19 cellular contexts compared by ENCODE assay signal in the genomic region with DNA sequence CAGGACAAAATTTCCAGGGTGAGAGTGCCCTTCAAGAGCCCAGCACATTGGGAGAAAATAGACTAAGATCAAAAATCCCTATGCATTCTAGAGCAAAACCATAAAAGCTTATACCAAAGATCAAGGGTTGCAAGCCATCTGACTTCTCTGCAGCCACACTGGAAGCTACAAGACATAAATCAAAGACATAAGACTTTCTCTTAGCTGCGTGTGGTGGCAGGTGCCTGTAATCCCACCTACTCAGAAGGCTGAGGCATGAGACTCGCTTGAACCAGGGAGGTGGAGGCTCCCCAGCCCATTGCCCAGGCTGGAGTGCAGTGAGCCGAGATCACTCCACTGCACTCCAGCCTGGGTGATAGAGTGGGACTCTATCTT.
DNase-seq lines count a peak whose midpoint lies in the region; ATAC-seq and TF ChIP-seq lines count a peak whose summit lies in the region.
"Had no signal": no experiment of that assay in that cellular context is flagged by ENCODE, and none has a peak within 500 bp of the region (broad histone marks: within the 10 kb centered on the region; RNA-seq: fewer than 3 reads in every experiment).

No MANE protein-coding gene starts in this region.

- H3K9me3 ChIP-seq in left lung (peaks cover 0 to 4% of the 10 kb centered on the region in 2 donors), subcutaneous abdominal adipose tissue (ENCODE audit: control insufficient read depth in 5 of 5, low read length in 5 of 5) (peaks cover 0 to 5% (median 0%) of the 10 kb centered on the region in 5 donors), HAP-1 (no peaks in the 10 kb centered on the region)
- H3K9me3 ChIP-seq: MG63 had no signal

- H3K4me3 Mint-ChIP-seq in brain: no peak overlapping the region
- H3K4me3 Mint-ChIP-seq: activated naive CD4-positive, alpha-beta T cell treated with anti-CD3 and anti-CD28 coated beads, Interleukin-2, amount 50 U/mL, for 24 hours; B cell; nephron progenitor cell had no signal

- peaks cover 44% of the 10 kb centered on the region for H3K4me1 Mint-ChIP-seq in brain
- H3K4me1 Mint-ChIP-seq: activated naive CD4-positive, alpha-beta T cell treated with anti-CD3 and anti-CD28 coated beads, Interleukin-2, amount 50 U/mL, for 24 hours; B cell had no signal

- DNase-seq in HL-60 (ENCODE audit: low read depth in 1 of 2, low spot score in 1 of 2): no peak
- DNase-seq in left lung: no peak
- no peak for DNase-seq in HAP-1 (ENCODE audit: low spot score in 2 of 2)
- DNase-seq: activated CD4-positive, alpha-beta T cell treated with anti-CD3 and anti-CD28 coated beads, Interleukin-2, amount 50 U/mL, for 1 hour; activated T-cell treated with anti-CD3 and anti-CD28 coated beads, Interleukin-2, amount 50 U/mL, for 1 hour; DMS 273 treated with DMSO at 0.1 percent for 48 hours; NCI-H2029 treated with DMSO at 0.1 percent for 48 hours; NCI-H510A treated with DMSO at 0.1 percent for 48 hours; nephron progenitor cell; substantia nigra had no signal

- ATAC-seq in left lung: no peak
- no peak for ATAC-seq in GM21390 (IDR thresholded peaks at IDR 0.05; ENCODE audit: unreplicated experiment)
- ATAC-seq in HG02852 (IDR thresholded peaks at IDR 0.05; ENCODE audit: unreplicated experiment): no peak
- ATAC-seq in HG03565 (IDR thresholded peaks at IDR 0.05; ENCODE audit: unreplicated experiment): no peak

- peak overlapping the region in 3 of 5 experiments; percentile 39 to 87 (median 40) for H3K27ac Mint-ChIP-seq in brain
- H3K27ac Mint-ChIP-seq: activated naive CD4-positive, alpha-beta T cell treated with anti-CD3 and anti-CD28 coated beads, Interleukin-2, amount 50 U/mL, for 24 hours; B cell; nephron progenitor cell had no signal

- in situ Hi-C loops in HAP-1 (cut with MboI; ENCODE audit: low sequenced_read_pairs): no loop called here

- intact Hi-C loops in left lung (cut with DNase I): no loop called here

- H3K4me3 ChIP-seq in HL-60 (replicated peaks; ENCODE audit: insufficient read depth, low read length): no peak overlapping the region
- no peak overlapping the region for H3K4me3 ChIP-seq in left lung
- no peak overlapping the region for H3K4me3 ChIP-seq in subcutaneous abdominal adipose tissue (ENCODE audit: low read depth in 1 of 5, low read length in 5 of 5)
- H3K4me3 ChIP-seq in HAP-1: no peak overlapping the region
- H3K4me3 ChIP-seq: cardiac muscle cell, MG63 had no signal

- no peak for TF ChIP-seq CTCF in HL-60 (IDR thresholded peaks at IDR 0.05; ENCODE audit: insufficient read depth, low read length)
- no peak for TF ChIP-seq CTCF in brain (conservative IDR thresholded peaks at IDR 0.05)
- TF ChIP-seq CTCF in left lung (IDR thresholded peaks at IDR 0.05): no peak

- peaks cover 0 to 40% of the 10 kb centered on the region in 2 donors for H3K4me1 ChIP-seq in left lung
- H3K4me1 ChIP-seq in subcutaneous abdominal adipose tissue (ENCODE audit: control insufficient read depth in 5 of 5, insufficient read depth in 5 of 5, low read length in 5 of 5): peaks cover 0 to 37% (median 10%) of the 10 kb centered on the region in 5 donors
- H3K4me1 ChIP-seq in HAP-1: no peaks in the 10 kb centered on the region

- peaks cover 0 to 5% (median under 1%) of the 10 kb centered on the region in 5 experiments for H3K9me3 Mint-ChIP-seq in brain
- H3K9me3 Mint-ChIP-seq: activated naive CD4-positive, alpha-beta T cell treated with anti-CD3 and anti-CD28 coated beads, Interleukin-2, amount 50 U/mL, for 24 hours had no signal

- H3K27me3 Mint-ChIP-seq in brain: peaks cover 5% of the 10 kb centered on the region

- H3K36me3 ChIP-seq in left lung (no peaks in the 10 kb centered on the region), subcutaneous abdominal adipose tissue (ENCODE audit: control insufficient read depth in 5 of 5, insufficient read depth in 5 of 5, low read length in 5 of 5) (no peaks in the 10 kb centered on the region), HAP-1 (replicated peaks) (no peaks in the 10 kb centered on the region)
- H3K36me3 ChIP-seq: cardiac muscle cell, MG63 had no signal

- H3K27ac ChIP-seq in HL-60 (replicated peaks): peak overlapping the region; percentile 13; the same call in 1 of the 2 replicates
- H3K27ac ChIP-seq in left lung: peak overlapping the region; percentile 0 to 72
- H3K27ac ChIP-seq in subcutaneous abdominal adipose tissue (ENCODE audit: low read depth, low read length): peak overlapping the region; percentile 76
- H3K27ac ChIP-seq: cardiac muscle cell had no signal

- no peaks in the 10 kb centered on the region for H3K36me3 Mint-ChIP-seq in brain
- H3K36me3 Mint-ChIP-seq: activated naive CD4-positive, alpha-beta T cell treated with anti-CD3 and anti-CD28 coated beads, Interleukin-2, amount 50 U/mL, for 24 hours had no signal

- H3K27me3 ChIP-seq in HL-60 (ENCODE audit: insufficient read depth, poor library complexity, severe bottlenecking) (no peaks in the 10 kb centered on the region), left lung (no peaks in the 10 kb centered on the region), subcutaneous abdominal adipose tissue (ENCODE audit: control insufficient read depth in 5 of 5, insufficient read depth in 4 of 5, low read length in 5 of 5) (peaks cover 0 to 13% (median 0%) of the 10 kb centered on the region in 5 donors), HAP-1 (ENCODE audit: low read depth) (no peaks in the 10 kb centered on the region)
- H3K27me3 ChIP-seq: cardiac muscle cell, MG63 had no signal

- no peak overlapping the region for H3K9ac ChIP-seq in subcutaneous abdominal adipose tissue (ENCODE audit: low read length in 5 of 5)

Comparison
In these comparisons a context has a peak if more than half of its experiments do, and no peak if none do; other contexts are left out.
1. H3K27ac ChIP-seq: peak in every context shown above with its lines; median percentile 76 in subcutaneous abdominal adipose tissue; 36 in left lung; 13 in HL-60.